ENCODE assay signal across 8 cellular contexts in genomic region chr12:29380536-29381523, GRCh38.
DNase-seq lines count a peak whose midpoint lies in the region; ATAC-seq lines count a peak whose summit lies in the region.

Gene ERGIC2, minus strand, starts transcription at chr12:29381172. Its CDS starts 9,539 bp downstream, at chr12:29371633.

- H3K4me3 ChIP-seq in BLaER1 treated with 17β-estradiol and CSF1 and Interleukin-3, amounts not matched to agents 10 nM and 100 nM = peak within 1 kb of the TSS; percentile 81 to 94 (median 90)

- peak; percentile 98 for DNase-seq in NCI-H748 (lab: John Stamatoyannopoulos, UW; ENCODE audit: unreplicated experiment)
- DNase-seq in activated CD4-positive, alpha-beta T cell treated with anti-CD3 and anti-CD28 coated beads, Interleukin-2, amount 50 U/mL, for 1 hour = peak; percentile 86
- DNase-seq in dedifferentiated amniotic fluid mesenchymal stem cell (ENCODE audit: extremely low spot score) = peak; percentile 100
- peak; percentile 99 for DNase-seq in left kidney (ENCODE audit: low read depth, low spot score)
- DNase-seq in stimulated activated CD4-positive, alpha-beta T cell treated with anti-CD3 and anti-CD28 coated beads, Interleukin-2, amount 100 ng/mL, for 24 hours = peak; percentile 86 to 87

- H3K9ac ChIP-seq in BLaER1 treated with 17β-estradiol and CSF1 and Interleukin-3, amounts not matched to agents 10 nM and 100 nM = peak within 1 kb of the TSS; percentile 89 to 95 (median 94)

- no peaks in the 10 kb centered on the region for H3K27me3 ChIP-seq in BLaER1 treated with 17β-estradiol and CSF1 and Interleukin-3, amounts not matched to agents 10 nM and 100 nM

- peak within 1 kb of the TSS; percentile 66 to 95 (median 83) for H3K4me2 ChIP-seq in BLaER1 treated with 17β-estradiol and CSF1 and Interleukin-3, amounts not matched to agents 10 nM and 100 nM

- ATAC-seq in GM19351 (IDR thresholded peaks at IDR 0.05; ENCODE audit: unreplicated experiment) = peak; percentile 95
- ATAC-seq in HG03521 (IDR thresholded peaks at IDR 0.05; ENCODE audit: unreplicated experiment) = peak; percentile 96

- H3K36me3 ChIP-seq in BLaER1 treated with 17β-estradiol and CSF1 and Interleukin-3, amounts not matched to agents 10 nM and 100 nM = peaks cover 15 to 29% (median 24%) of the 10 kb centered on the region in 11 experiments; a peak in 21 of 22 replicates

- peaks cover 0 to 19% (median 12%) of the 10 kb centered on the region in 11 experiments; a peak in 14 of 22 replicates for H3K9me3 ChIP-seq in BLaER1 treated with 17β-estradiol and CSF1 and Interleukin-3, amounts not matched to agents 10 nM and 100 nM (replicated peaks in 1 of 11)

- H3K4me1 ChIP-seq in BLaER1 treated with 17β-estradiol and CSF1 and Interleukin-3, amounts not matched to agents 10 nM and 100 nM = peaks cover 10 to 22% (median 16%) of the 10 kb centered on the region in 10 experiments; a peak in 18 of 20 replicates

- peaks cover 0 to 34% (median 3%) of the 10 kb centered on the region in 11 experiments; a peak in 10 of 22 replicates for H4K20me1 ChIP-seq in BLaER1 treated with 17β-estradiol and CSF1 and Interleukin-3, amounts not matched to agents 10 nM and 100 nM

- peak within 1 kb of the TSS; percentile 89 to 97 (median 93) for H3K27ac ChIP-seq in BLaER1 treated with 17β-estradiol and CSF1 and Interleukin-3, amounts not matched to agents 10 nM and 100 nM

Comparison
In these comparisons a context has a peak if more than half of its experiments do, and no peak if none do; other contexts are left out.
1. Peak in every context shown above with its lines: DNase-seq, ATAC-seq, H3K4me3 ChIP-seq and H3K27ac ChIP-seq.